ENCODE assay signal across 8 cellular contexts in the genomic region with DNA sequence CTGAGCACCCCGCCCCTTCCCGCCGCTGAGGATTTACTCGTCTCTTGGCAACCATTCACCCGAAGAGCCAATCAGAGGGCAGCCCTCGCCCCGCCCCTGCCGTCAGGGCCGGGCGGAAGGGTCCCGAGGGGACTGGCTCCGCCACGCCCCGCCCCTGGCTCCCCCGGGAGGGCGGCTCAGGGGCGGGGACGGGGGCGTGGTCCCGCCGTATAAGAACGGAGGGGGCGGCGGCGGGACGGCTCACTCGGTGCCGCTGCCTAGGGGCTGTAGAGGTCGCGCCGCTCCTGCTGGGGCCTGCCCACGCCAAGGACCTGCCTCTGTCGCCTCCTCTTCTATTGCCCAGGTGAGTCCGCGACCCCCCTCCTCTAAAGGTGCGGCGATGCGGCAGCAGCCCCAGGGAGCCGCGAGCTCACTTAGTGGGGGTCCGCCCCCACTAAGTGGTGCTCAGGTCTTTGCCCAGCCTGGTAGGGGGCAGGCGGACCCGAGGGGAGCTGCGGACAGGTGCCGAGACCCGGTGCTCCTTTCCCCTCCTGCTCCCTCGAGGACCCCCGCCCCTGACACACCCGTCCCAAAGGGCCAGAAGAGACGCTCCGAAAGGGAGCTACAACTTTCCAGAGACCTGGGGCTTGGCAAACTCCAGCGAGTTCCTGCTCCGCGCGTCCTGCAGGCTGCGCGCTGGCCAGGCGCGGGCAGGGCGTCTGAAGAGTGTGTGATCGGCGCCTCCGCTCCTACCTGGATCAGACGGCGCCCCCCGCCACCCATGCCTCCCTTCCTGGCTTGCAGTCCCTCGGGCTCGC. TPM values are rescaled to one million over a fixed set of nuclear protein-coding genes. Genes with fewer than 3 reads are reported as not detected.
DNase-seq lines count a peak whose midpoint lies in the region; ATAC-seq and TF ChIP-seq lines count a peak whose summit lies in the region.

TSS of gene TENT5C (plus strand) at position 238 of the 797 bp plus-strand sequence. CDS start 16,821 bp downstream, outside the sequence.

- intact Hi-C loops in adrenal gland (cut with DNase I) (loop anchor here in 1 of 2 donors (5.0 kb wide), 1 partner anchor 151 kb away; no protein-coding TSS in a partner anchor), left cardiac atrium (cut with DNase I) (loop anchor here (5.0 to 10.0 kb wide), 3 partner anchors 71 to 151 kb away; no protein-coding TSS in a partner anchor), posterior cingulate gyrus (cut with DNase I) (loop anchor here (10.0 kb wide), 1 partner anchor 319 kb away; the partner anchor contains the start of genes GDAP2 and WDR3)

- H3K27ac ChIP-seq in adrenal gland (peak within 1 kb of the TSS; percentile 15 to 78 (median 69)), upper lobe of left lung (peak within 1 kb of the TSS; percentile 79 to 87 (median 82))

- H3K4me1 ChIP-seq in adrenal gland (replicated peaks in 1 of 2): peaks cover 0 to 17% of the 10 kb centered on the region in 2 donors
- peaks cover 8 to 35% (median 12%) of the 10 kb centered on the region in 4 donors for H3K4me1 ChIP-seq in upper lobe of left lung

- TF ChIP-seq CTCF in GM13977 (IDR thresholded peaks at IDR 0.05; ENCODE audit: extremely low read depth, insufficient read depth, missing control alignments) (no peak), adrenal gland (IDR thresholded peaks at IDR 0.05) (peak in 1 of 6 experiments; percentile 16), upper lobe of left lung (IDR thresholded peaks at IDR 0.05) (no peak)

- ATAC-seq in HG02852 (IDR thresholded peaks at IDR 0.05; ENCODE audit: unreplicated experiment) (peak; percentile 89), left cardiac atrium (peak; percentile 96 to 97), upper lobe of left lung (ENCODE audit: low FRiP score in 2 of 2) (peak; percentile 97 to 99)

- H3K36me3 ChIP-seq in adrenal gland (replicated peaks in 1 of 2) (no peaks in the 10 kb centered on the region), upper lobe of left lung (no peaks in the 10 kb centered on the region)

- in situ Hi-C loops in GM13977 (cut with MboI; ENCODE audit: low pct_unique_long_range_greater_than_20kb, low sequenced_read_pairs, unreplicated experiment): no loop called here

- H3K4me3 ChIP-seq in adrenal gland (peak within 1 kb of the TSS; percentile 45 to 93 (median 80)), upper lobe of left lung (peak within 1 kb of the TSS; percentile 67 to 83 (median 74))

- TF ChIP-seq POLR2A in adrenal gland (IDR thresholded peaks at IDR 0.05) (peak; percentile 46 to 85), upper lobe of left lung (IDR thresholded peaks at IDR 0.05) (peak in 3 of 4 donors; percentile 79 to 96 (median 92))

- H3K9me3 ChIP-seq in adrenal gland (replicated peaks in 1 of 3) (no peaks in the 10 kb centered on the region), upper lobe of left lung (no peaks in the 10 kb centered on the region)

- DNase-seq in GM13977 (ENCODE audit: low spot score): peak; percentile 98
- DNase-seq in NCI-H1436 treated with DMSO at 0.1 percent for 48 hours (lab: John Stamatoyannopoulos, UW): peak; percentile 65
- peak; percentile 98 for DNase-seq in T follicular helper cell (ENCODE audit: low read depth)
- peak; percentile 97 to 99 (median 98) for DNase-seq in adrenal gland
- DNase-seq in left cardiac atrium: peak; percentile 98
- peak; percentile 87 to 99 (median 94) for DNase-seq in posterior cingulate gyrus
- DNase-seq in upper lobe of left lung: peak; percentile 97 to 99

- WGBS in adrenal gland, 4 donors: 0 to 1% (median 0%) methylated on average over 10 to 68 of the region's 68 CpGs
- WGBS in upper lobe of left lung, 2 donors: 0 to 1% methylated on average over 8 to 55 of the region's 68 CpGs

- TF ChIP-seq EP300 in upper lobe of left lung (IDR thresholded peaks at IDR 0.05): peak in 1 of 4 donors; percentile 54

- H3K27me3 ChIP-seq in adrenal gland (no peaks in the 10 kb centered on the region), upper lobe of left lung (no peaks in the 10 kb centered on the region)

RNA-seq across cellular contexts. Expression of gene TENT5C, which starts in this region (rescaled TPM):
- total RNA-seq in adrenal gland: 1 to 10 TPM; 1.5 to 8.5 (median 2.0) TPM
- 1 to 10 TPM in 1 of 3 donors, under 1 TPM in 2; 0.54 to 5.4 (median 0.72) TPM for polyA plus RNA-seq in adrenal gland
- total RNA-seq in left cardiac atrium: 10 to 100 TPM; 16.3 to 21.6 TPM
- 10 to 100 TPM in 5 of 6 donors, 1 to 10 TPM in 1; 8.1 to 37.8 (median 18.4) TPM for total RNA-seq in upper lobe of left lung

Comparison
In these comparisons a context has a peak if more than half of its experiments do, and no peak if none do; other contexts are left out.
1. Peak in every context shown above with its lines: DNase-seq, ATAC-seq, H3K4me3 ChIP-seq and H3K27ac ChIP-seq.